Comparison of ENCODE assay signal across 20 cellular contexts in genomic region chr1:19035356-19036048, GRCh38.
DNase-seq lines count a peak whose midpoint lies in the region; ATAC-seq and TF ChIP-seq lines count a peak whose summit lies in the region.
"Had no signal": no experiment of that assay in that cellular context is flagged by ENCODE, and none has a peak within 500 bp of the region (broad histone marks: within the 10 kb centered on the region; RNA-seq: fewer than 3 reads in every experiment).

No MANE protein-coding gene starts in this region.

- no peak overlapping the region for H2BK12ac ChIP-seq in trophoblast cell (ENCODE audit: low read length)

- TF ChIP-seq POLR2A in IMR-90 (IDR thresholded peaks at IDR 0.05; ENCODE audit: low read depth, low read length), result no peak

- POLR2A ChIA-PET in IMR-90 (lab: Charles Lee; ENCODE audit: unreplicated experiment), result no interaction called here

- no peak overlapping the region for H3K4me3 ChIP-seq in BLaER1 treated with 17β-estradiol and CSF1 and Interleukin-3, amounts not matched to agents 10 nM and 100 nM
- H3K4me3 ChIP-seq in IMR-90 (ENCODE audit: insufficient read depth, low read depth, low read length) (no peak overlapping the region), endodermal cell (ENCODE audit: low read length) (no peak overlapping the region), trophoblast cell (ENCODE audit: low read depth, low read length) (no peak overlapping the region), foreskin fibroblast (ENCODE audit: low read depth in 1 of 2, low read length in 2 of 2) (no peak overlapping the region)
- H3K4me3 ChIP-seq: heart left ventricle, right atrium auricular region had no signal

- no peak overlapping the region for H4K12ac ChIP-seq in trophoblast cell (ENCODE audit: low read depth, low read length)

- WGBS in IMR-90 (ENCODE audit: extremely low coverage in 2 of 2, insufficient read length in 1 of 2), 2 experiments, result 67% methylated on average over 6 of the region's 8 CpGs; no CpG with 5 or more reads in 1 of the 2 experiments
- WGBS in endodermal cell (ENCODE audit: insufficient coverage in 1 of 2, insufficient read length in 1 of 2), 2 experiments, result 84 to 89% methylated on average over 5 to 8 of the region's 8 CpGs
- no CpG with 5 or more reads among the region's 8 CpGs for WGBS in trophoblast cell (ENCODE audit: extremely low coverage, insufficient coverage, insufficient read length)

- H4K91ac ChIP-seq in IMR-90 (ENCODE audit: insufficient read depth, low read depth, low read length), result no peak overlapping the region
- H4K91ac ChIP-seq in trophoblast cell (ENCODE audit: low read depth, low read length), result peak overlapping the region; percentile 28

- TF ChIP-seq CTCF in IMR-90 (conservative IDR thresholded peaks at IDR 0.05; ENCODE audit: low read depth, low read length), result no peak
- TF ChIP-seq CTCF in endodermal cell (conservative IDR thresholded peaks at IDR 0.05), result no peak
- TF ChIP-seq CTCF in foreskin fibroblast (IDR thresholded peaks at IDR 0.05; ENCODE audit: low read depth, low read length), result no peak

- H2BK5ac ChIP-seq in IMR-90 (ENCODE audit: low read depth, low read length, poor library complexity, severe bottlenecking) (no peak overlapping the region), trophoblast cell (ENCODE audit: low read depth, low read length, poor library complexity) (no peak overlapping the region)

- no peaks in the 10 kb centered on the region for H3K27me3 ChIP-seq in BLaER1 treated with 17β-estradiol and CSF1 and Interleukin-3, amounts not matched to agents 10 nM and 100 nM
- H3K27me3 ChIP-seq in IMR-90 (ENCODE audit: control insufficient read depth, insufficient read depth, low read length) (peaks cover 31% of the 10 kb centered on the region), endodermal cell (ENCODE audit: control insufficient read depth, insufficient read depth, low read length, poor library complexity, severe bottlenecking) (no peaks in the 10 kb centered on the region), trophoblast cell (ENCODE audit: insufficient read depth, low read length) (no peaks in the 10 kb centered on the region)
- H3K27me3 ChIP-seq: brain microvascular endothelial cell, right atrium auricular region had no signal

- H3K9me3 ChIP-seq in BLaER1 treated with 17β-estradiol and CSF1 and Interleukin-3, amounts not matched to agents 10 nM and 100 nM (replicated peaks in 1 of 11), result no peaks in the 10 kb centered on the region
- H3K9me3 ChIP-seq in IMR-90 (ENCODE audit: control insufficient read depth, insufficient read depth, low read length) (no peaks in the 10 kb centered on the region), endodermal cell (ENCODE audit: control insufficient read depth, low read length) (no peaks in the 10 kb centered on the region), trophoblast cell (ENCODE audit: insufficient read depth, low read depth, low read length) (peaks cover 1% of the 10 kb centered on the region)
- H3K9me3 ChIP-seq: heart left ventricle, right atrium auricular region had no signal

- no peak for TF ChIP-seq RAD21 in IMR-90 (IDR thresholded peaks at IDR 0.05; ENCODE audit: low read length)

- H2BK20ac ChIP-seq in IMR-90 (ENCODE audit: low read depth, low read length), result peak overlapping the region; percentile 34; the same call in 1 of the 2 replicates

- H3K27ac Mint-ChIP-seq in endodermal cell, result no peak overlapping the region
- H3K27ac Mint-ChIP-seq: activated naive CD8-positive, alpha-beta T cell treated with anti-CD3 and anti-CD28 coated beads, Interleukin-2, amount 50 U/mL, for 24 hours; immature natural killer cell had no signal

- no peak overlapping the region for H4K5ac ChIP-seq in IMR-90 (ENCODE audit: low read depth, low read length)

- CTCF ChIA-PET in IMR-90 (lab: Yijun Ruan, JAX), result interaction anchor here (1.5 kb wide), 1 partner anchor 11 kb away, joined by 4 read pairs; no protein-coding TSS in a partner anchor

- peaks cover 5% of the 10 kb centered on the region for H3K9me1 ChIP-seq in IMR-90 (ENCODE audit: insufficient read depth, low read length)

- no peaks in the 10 kb centered on the region for H3K27me3 Mint-ChIP-seq in endodermal cell (ENCODE audit: insufficient read depth)

- H2AFZ ChIP-seq in IMR-90 (replicated peaks; ENCODE audit: low read length, poor library complexity) (peak overlapping the region; percentile 52), trophoblast cell (ENCODE audit: insufficient read depth, low read length, poor library complexity) (no peak overlapping the region)

- H3K79me1 ChIP-seq in IMR-90 (ENCODE audit: low read depth in 1 of 2, low read length in 2 of 2) (no peaks in the 10 kb centered on the region), trophoblast cell (ENCODE audit: low read length) (peaks cover 3% of the 10 kb centered on the region)

- no TSS peak for BruUV-seq in IMR-90 (replicated peaks; lab: Mats Ljungman, UMichigan)

- H3K14ac ChIP-seq in IMR-90 (replicated peaks; ENCODE audit: low read depth, low read length) (0 out of 2 replicates have a peak overlapping the region, but pooled peaks have one; percentile 48), trophoblast cell (ENCODE audit: low read length) (no peak overlapping the region)

- no peaks in the 10 kb centered on the region for H3K79me2 ChIP-seq in trophoblast cell (ENCODE audit: control insufficient read depth, insufficient read depth, low read length, poor library complexity)

- H3K36me3 ChIP-seq in BLaER1 treated with 17β-estradiol and CSF1 and Interleukin-3, amounts not matched to agents 10 nM and 100 nM, result no peaks in the 10 kb centered on the region
- no peaks in the 10 kb centered on the region for H3K36me3 ChIP-seq in IMR-90 (ENCODE audit: control insufficient read depth, insufficient read depth, low read length)
- H3K36me3 ChIP-seq in endodermal cell (ENCODE audit: control insufficient read depth, insufficient read depth, low read length), result no peaks in the 10 kb centered on the region
- H3K36me3 ChIP-seq in trophoblast cell (ENCODE audit: control insufficient read depth in 1 of 2, insufficient read depth in 2 of 2, low read length in 2 of 2), result no peaks in the 10 kb centered on the region
- H3K36me3 ChIP-seq: brain microvascular endothelial cell, heart left ventricle, right atrium auricular region had no signal

- intact Hi-C loops in IMR-90 (cut with micrococcal nuclease), result no loop called here

- H2BK120ac ChIP-seq in IMR-90 (ENCODE audit: low read depth, low read length) (0 out of 2 replicates have a peak overlapping the region, but pooled peaks have one; percentile 48), trophoblast cell (ENCODE audit: insufficient read depth, low read length, poor library complexity) (no peak overlapping the region)

- H2AK5ac ChIP-seq in IMR-90 (ENCODE audit: low read depth, low read length) (no peak overlapping the region; the same call in 1 of the 2 replicates), trophoblast cell (ENCODE audit: low read length) (no peak overlapping the region)

- no peak overlapping the region; a peak in 1 of 22 replicates for H3K27ac ChIP-seq in BLaER1 treated with 17β-estradiol and CSF1 and Interleukin-3, amounts not matched to agents 10 nM and 100 nM
- no peak overlapping the region for H3K27ac ChIP-seq in IMR-90 (ENCODE audit: insufficient read depth, low read length)
- no peak overlapping the region for H3K27ac ChIP-seq in endodermal cell (ENCODE audit: low read depth, low read length)
- H3K27ac ChIP-seq in trophoblast cell (ENCODE audit: low read depth, low read length), result no peak overlapping the region
- H3K27ac ChIP-seq: brain microvascular endothelial cell, heart left ventricle, right atrium auricular region had no signal

- no peaks in the 10 kb centered on the region; a peak in 2 of 22 replicates for H4K20me1 ChIP-seq in BLaER1 treated with 17β-estradiol and CSF1 and Interleukin-3, amounts not matched to agents 10 nM and 100 nM
- no peaks in the 10 kb centered on the region for H4K20me1 ChIP-seq in IMR-90 (ENCODE audit: insufficient read depth, low read length)

- H3K4me3 Mint-ChIP-seq in endodermal cell, result no peak overlapping the region
- H3K4me3 Mint-ChIP-seq: activated naive CD8-positive, alpha-beta T cell treated with anti-CD3 and anti-CD28 coated beads, Interleukin-2, amount 50 U/mL, for 24 hours; CD8-positive, alpha-beta memory T cell; immature natural killer cell had no signal

- peak overlapping the region; percentile 31 for H2AK9ac ChIP-seq in IMR-90 (replicated peaks; ENCODE audit: low read depth, low read length, poor library complexity)

- H3K36me3 Mint-ChIP-seq in endodermal cell (ENCODE audit: low read depth), result no peaks in the 10 kb centered on the region
- H3K36me3 Mint-ChIP-seq: CD8-positive, alpha-beta memory T cell; immature natural killer cell had no signal

- dilution Hi-C loops in IMR-90 (cut with HindIII; ENCODE audit: low sequenced_read_pairs, unreplicated experiment), result no loop called here

- H3K9ac ChIP-seq in BLaER1 treated with 17β-estradiol and CSF1 and Interleukin-3, amounts not matched to agents 10 nM and 100 nM, result peak overlapping the region in 2 of 11 experiments; percentile 24 to 29; a peak in 1 of 22 replicates
- H3K9ac ChIP-seq in IMR-90 (ENCODE audit: low read depth, low read length), result no peak overlapping the region
- no peak overlapping the region for H3K9ac ChIP-seq in endodermal cell (ENCODE audit: extremely low read depth, low read length, poor library complexity, severe bottlenecking)
- H3K9ac ChIP-seq in trophoblast cell (ENCODE audit: low read length), result no peak overlapping the region

- no peak overlapping the region for H3K23ac ChIP-seq in IMR-90 (ENCODE audit: low read depth, low read length)
- no peak overlapping the region for H3K23ac ChIP-seq in trophoblast cell (ENCODE audit: low read length)

- H3K4me1 Mint-ChIP-seq in endodermal cell, result no peaks in the 10 kb centered on the region
- H3K4me1 Mint-ChIP-seq: activated naive CD8-positive, alpha-beta T cell treated with anti-CD3 and anti-CD28 coated beads, Interleukin-2, amount 50 U/mL, for 24 hours; CD8-positive, alpha-beta memory T cell; immature natural killer cell had no signal

- H4K8ac ChIP-seq in IMR-90 (ENCODE audit: low read depth in 2 of 2, low read length in 2 of 2) (0 out of 4 replicates have a peak overlapping the region, but pooled peaks of 1 of the 2 experiments have one; percentile 42), trophoblast cell (ENCODE audit: low read depth, low read length) (no peak overlapping the region)

- no peaks in the 10 kb centered on the region for H3K9me3 Mint-ChIP-seq in endodermal cell
- H3K9me3 Mint-ChIP-seq: activated naive CD8-positive, alpha-beta T cell treated with anti-CD3 and anti-CD28 coated beads, Interleukin-2, amount 50 U/mL, for 24 hours; CD8-positive, alpha-beta memory T cell; immature natural killer cell had no signal

- in situ Hi-C loops in IMR-90 (cut with MboI; ENCODE audit: low sequenced_read_pairs), result no loop called here

- peak overlapping the region; percentile 53; the same call in 1 of the 3 replicates for H2BK15ac ChIP-seq in IMR-90 (ENCODE audit: low read depth, low read length)

- peaks cover 0 to 15% (median 13%) of the 10 kb centered on the region in 10 experiments; a peak in 13 of 20 replicates for H3K4me1 ChIP-seq in BLaER1 treated with 17β-estradiol and CSF1 and Interleukin-3, amounts not matched to agents 10 nM and 100 nM
- peaks cover 2% of the 10 kb centered on the region; the same call in 1 of the 2 replicates for H3K4me1 ChIP-seq in IMR-90 (ENCODE audit: control insufficient read depth, insufficient read depth, low read length)
- H3K4me1 ChIP-seq in endodermal cell (ENCODE audit: control insufficient read depth, insufficient read depth, low read length), result no peaks in the 10 kb centered on the region
- peaks cover 10 to 18% of the 10 kb centered on the region in 2 experiments for H3K4me1 ChIP-seq in trophoblast cell (ENCODE audit: control insufficient read depth in 1 of 2, insufficient read depth in 2 of 2, low read length in 2 of 2)
- H3K4me1 ChIP-seq: heart left ventricle had no signal

- no peak overlapping the region for H3K56ac ChIP-seq in IMR-90 (ENCODE audit: extremely low read depth, insufficient read depth, low read length)

- H3K18ac ChIP-seq in IMR-90 (ENCODE audit: low read depth, low read length), result no peak overlapping the region
- H3K18ac ChIP-seq in trophoblast cell (ENCODE audit: low read length), result no peak overlapping the region

- 0 out of 2 replicates have a peak overlapping the region, but pooled peaks have one; percentile 15 for H3K4ac ChIP-seq in IMR-90 (ENCODE audit: low read depth, low read length)
- H3K4ac ChIP-seq in trophoblast cell (ENCODE audit: low read depth, low read length), result no peak overlapping the region

- ATAC-seq in IMR-90 (ENCODE audit: low read depth), result no peak
- ATAC-seq in HG02642 (IDR thresholded peaks at IDR 0.05; ENCODE audit: poor library complexity, unreplicated experiment), result no peak
- ATAC-seq: activated naive CD8-positive, alpha-beta T cell treated with anti-CD3 and anti-CD28 coated beads, Interleukin-2, amount 50 U/mL, for 24 hours had no signal

- peak overlapping the region in 8 of 11 experiments; percentile 9 to 57 (median 44); a peak in 16 of 22 replicates for H3K4me2 ChIP-seq in BLaER1 treated with 17β-estradiol and CSF1 and Interleukin-3, amounts not matched to agents 10 nM and 100 nM
- no peak overlapping the region for H3K4me2 ChIP-seq in IMR-90 (ENCODE audit: low read depth, low read length)
- no peak overlapping the region for H3K4me2 ChIP-seq in trophoblast cell (ENCODE audit: low read length)

- DNase-seq in IMR-90 (no peak), endodermal cell (peak; percentile 42), trophoblast cell (no peak), foreskin fibroblast (no peak), cerebellum (ENCODE audit: low spot score) (no peak), T1000 (lab: John Stamatoyannopoulos, UW) (no peak)
- DNase-seq: activated CD4-positive, alpha-beta T cell treated with anti-CD3 and anti-CD28 coated beads, Interleukin-2, amount 50 U/mL, for 1 hour; activated naive CD8-positive, alpha-beta T cell treated with anti-CD3 and anti-CD28 coated beads, Interleukin-2, amount 50 U/mL, for 24 hours; brain microvascular endothelial cell; CD8-positive, alpha-beta memory T cell; DMS79 treated with DMSO at 0.1 percent for 48 hours; HCEC 1CT; heart left ventricle; immature natural killer cell; Kasumi-1; NCI-H524 treated with DMSO at 0.1 percent for 48 hours; occipital lobe had no signal

Comparison
In these comparisons a context has a peak if more than half of its experiments do, and no peak if none do; other contexts are left out.
1. H3K4me2 ChIP-seq: peak in BLaER1 treated with 17β-estradiol and CSF1 and Interleukin-3, amounts not matched to agents 10 nM and 100 nM (8 of 11); none in IMR-90 (single experiment) and trophoblast cell (single experiment).